In the genomic region with DNA sequence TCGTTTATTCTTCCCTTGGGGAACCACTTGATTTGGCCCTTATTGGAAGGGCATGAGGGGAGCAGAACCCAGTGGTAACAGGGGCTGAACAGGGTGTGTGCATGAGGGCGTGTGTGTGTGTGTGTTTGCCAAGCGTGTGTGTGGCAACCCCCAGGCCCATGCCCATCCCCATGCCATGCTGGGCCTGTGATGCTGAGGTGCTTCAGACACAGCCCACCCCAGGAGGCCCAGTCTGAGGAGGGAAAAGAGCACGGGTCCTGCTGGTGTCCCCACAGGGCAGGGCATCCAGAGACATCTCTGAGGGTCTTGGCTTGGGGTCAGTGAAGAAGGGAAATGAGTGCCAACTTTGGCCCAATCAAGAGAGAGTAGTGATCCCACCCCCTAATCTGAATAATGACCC, we compare ENCODE assay signal across 2 cellular contexts.
TF ChIP-seq lines count a peak whose summit lies in the region.

No MANE protein-coding gene starts in this region.

TF ChIP-seq in H1, 55 proteins besides CTCF, POLR2A, EP300 and RAD21 (continued from another document):
- TF ChIP-seq KDM5A (IDR thresholded peaks at IDR 0.05; ENCODE audit: low read length) (no peak), POLR2AphosphoS5 (IDR thresholded peaks at IDR 0.05; ENCODE audit: low read depth, low read length) (no peak), YY1 (IDR thresholded peaks at IDR 0.05; ENCODE audit: low read depth, low read length) (no peak), CEBPB (IDR thresholded peaks at IDR 0.05; ENCODE audit: low read depth, low read length) (no peak), RXRA (IDR thresholded peaks at IDR 0.05; ENCODE audit: insufficient read depth, low read depth, low read length) (no peak), RFX5 (IDR thresholded peaks at IDR 0.05; ENCODE audit: borderline replicate concordance, low read depth, low read length) (no peak)

TF ChIP-seq in WTC11, 78 proteins besides CTCF, POLR2A, EP300 and RAD21 (continued from another document):
- TF ChIP-seq ATF6 (CRISPR knock-in tag; IDR thresholded peaks at IDR 0.05): no peak
- TF ChIP-seq MYBL2 (CRISPR knock-in tag; IDR thresholded peaks at IDR 0.05): no peak
TF ChIP-seq in WTC11: peak in this region for 0.
